1 cellular context compared by ENCODE assay signal in genomic region chrX:13013353-13014110, GRCh38.
TF ChIP-seq lines count a peak whose summit lies in the region.

No MANE protein-coding gene starts in this region.

TF ChIP-seq in HepG2, 621 proteins besides CTCF, POLR2A, EP300 and RAD21:
- TF ChIP-seq ZNF501 (CRISPR knock-in tag; IDR thresholded peaks at IDR 0.05), result no peak
- no peak for TF ChIP-seq FOXM1 (CRISPR knock-in tag; IDR thresholded peaks at IDR 0.05)
- TF ChIP-seq ELF3 (CRISPR knock-in tag; IDR thresholded peaks at IDR 0.05), result peak; percentile 67; the same call in 1 of the 2 replicates
- no peak for TF ChIP-seq ZNF614 (CRISPR knock-in tag; IDR thresholded peaks at IDR 0.05; ENCODE audit: borderline replicate concordance)
- TF ChIP-seq GPN1 (CRISPR knock-in tag; IDR thresholded peaks at IDR 0.05; ENCODE audit: borderline replicate concordance), result no peak
- no peak for TF ChIP-seq ZBTB4 (CRISPR knock-in tag; IDR thresholded peaks at IDR 0.05; ENCODE audit: borderline replicate concordance)
- TF ChIP-seq ZNF317 (CRISPR knock-in tag; IDR thresholded peaks at IDR 0.05), result no peak
- TF ChIP-seq AHR (CRISPR knock-in tag; IDR thresholded peaks at IDR 0.05), result no peak
- TF ChIP-seq ZNF784 (CRISPR knock-in tag; IDR thresholded peaks at IDR 0.05; ENCODE audit: borderline replicate concordance), result no peak
- TF ChIP-seq ZNF563 (CRISPR knock-in tag; IDR thresholded peaks at IDR 0.05), result no peak
- no peak for TF ChIP-seq DR1 (CRISPR knock-in tag; IDR thresholded peaks at IDR 0.05)
- peak; percentile 28; the same call in 1 of the 2 replicates for TF ChIP-seq GABPB1 (CRISPR knock-in tag; IDR thresholded peaks at IDR 0.05)
- TF ChIP-seq NFIC (IDR thresholded peaks at IDR 0.05; ENCODE audit: low read length), result no peak
- no peak for TF ChIP-seq ZNF841 (CRISPR knock-in tag; IDR thresholded peaks at IDR 0.05; ENCODE audit: borderline replicate concordance)
- no peak for TF ChIP-seq ZNF367 (CRISPR knock-in tag; IDR thresholded peaks at IDR 0.05; ENCODE audit: borderline replicate concordance)
- TF ChIP-seq SMYD3 (CRISPR knock-in tag; IDR thresholded peaks at IDR 0.05), result no peak
- no peak for TF ChIP-seq HNRNPK (IDR thresholded peaks at IDR 0.05; ENCODE audit: low read depth, low read length, poor library complexity, severe bottlenecking)
- no peak for TF ChIP-seq ZNF557 (CRISPR knock-in tag; IDR thresholded peaks at IDR 0.05)
- TF ChIP-seq ZNF264 (CRISPR knock-in tag; IDR thresholded peaks at IDR 0.05), result no peak
- no peak for TF ChIP-seq PAXIP1 (CRISPR knock-in tag; conservative IDR thresholded peaks at IDR 0.05)
- TF ChIP-seq ARID4A (CRISPR knock-in tag; IDR thresholded peaks at IDR 0.05; ENCODE audit: borderline replicate concordance), result no peak
- TF ChIP-seq MAFK (conservative IDR thresholded peaks at IDR 0.05 in 1 of 2, IDR thresholded peaks at IDR 0.05 in 1 of 2; ENCODE audit: low read length in 2 of 2), result no peak
- TF ChIP-seq HINFP (CRISPR knock-in tag; IDR thresholded peaks at IDR 0.05; ENCODE audit: low read depth), result no peak
- TF ChIP-seq RFXAP (CRISPR knock-in tag; IDR thresholded peaks at IDR 0.05; ENCODE audit: borderline replicate concordance), result no peak
- TF ChIP-seq ZNF878 (CRISPR knock-in tag; IDR thresholded peaks at IDR 0.05), result no peak
- 0 out of 2 replicates have a peak, but pooled peaks have one; percentile 29 for TF ChIP-seq ELF1 (CRISPR knock-in tag; IDR thresholded peaks at IDR 0.05)
- no peak for TF ChIP-seq E2F5 (CRISPR knock-in tag; conservative IDR thresholded peaks at IDR 0.05)
- TF ChIP-seq RFX5 (IDR thresholded peaks at IDR 0.05; ENCODE audit: low read depth, low read length), result no peak
- 0 out of 2 replicates have a peak, but pooled peaks have one; percentile 11 for TF ChIP-seq GATAD2A (CRISPR knock-in tag; IDR thresholded peaks at IDR 0.05)
- no peak for TF ChIP-seq ZNF160 (CRISPR knock-in tag; IDR thresholded peaks at IDR 0.05)
- TF ChIP-seq GABPA (IDR thresholded peaks at IDR 0.05; ENCODE audit: low read depth, low read length), result no peak
- peak; percentile 54; the same call in 1 of the 2 replicates for TF ChIP-seq GABPA (CRISPR knock-in tag; IDR thresholded peaks at IDR 0.05; ENCODE audit: low read depth)
- 0 out of 2 replicates have a peak, but pooled peaks have one; percentile 14 for TF ChIP-seq KAT8 (CRISPR knock-in tag; IDR thresholded peaks at IDR 0.05)
- TF ChIP-seq ZNF326 (CRISPR knock-in tag; IDR thresholded peaks at IDR 0.05; ENCODE audit: borderline replicate concordance), result no peak
- TF ChIP-seq MED8 (CRISPR knock-in tag; IDR thresholded peaks at IDR 0.05; ENCODE audit: insufficient replicate concordance), result no peak
- no peak for TF ChIP-seq DMAP1 (CRISPR knock-in tag; IDR thresholded peaks at IDR 0.05)
- TF ChIP-seq ARID5B (CRISPR knock-in tag; IDR thresholded peaks at IDR 0.05), result 0 out of 2 replicates have a peak, but pooled peaks have one; percentile 22
- TF ChIP-seq THAP7 (CRISPR knock-in tag; IDR thresholded peaks at IDR 0.05), result no peak
